Comparison of ENCODE assay signal across 8 cellular contexts in genomic region chr2:118089015-118089800, GRCh38. TPM values are rescaled to one million over a fixed set of nuclear protein-coding genes. Genes with fewer than 3 reads are reported as not detected.
DNase-seq lines count a peak whose midpoint lies in the region; ATAC-seq, FAIRE-seq and TF ChIP-seq lines count a peak whose summit lies in the region.

No MANE protein-coding gene starts in this region.

- intact Hi-C loops in breast epithelium (cut with DNase I; ENCODE audit: low total_unique reads) = no loop called here

- H3K27me3 ChIP-seq in breast epithelium (no peaks in the 10 kb centered on the region), keratinocyte (ENCODE audit: control insufficient read depth, extremely low read depth, insufficient read depth, low read length) (no peaks in the 10 kb centered on the region)

- POLR2A ChIA-PET in AG04449 (lab: Yijun Ruan, JAX) = no interaction called here

- no peaks in the 10 kb centered on the region for H3K36me3 ChIP-seq in breast epithelium
- H3K36me3 ChIP-seq in keratinocyte (ENCODE audit: control insufficient read depth in 2 of 2, extremely low read depth in 1 of 2, insufficient read depth in 2 of 2, low read length in 2 of 2) = no peaks in the 10 kb centered on the region

- DNase-seq in AG04449 (ENCODE audit: low read depth, low spot score) (no peak), RPMI8226 (peak; percentile 46), breast epithelium (ENCODE audit: low spot score in 2 of 2) (no peak), keratinocyte (ENCODE audit: low read depth, low spot score) (no peak), middle frontal gyrus (ENCODE audit: extremely low spot score, low spot score) (no peak)
- DNase-seq in stimulated activated CD4-positive, alpha-beta T cell treated with anti-CD3 and anti-CD28 coated beads, Interleukin-15, amount 100 ng/mL, for 24 hours = peak; percentile 43

- CTCF ChIA-PET in AG04449 (lab: Yijun Ruan, JAX) = interaction anchor here (1.2 to 3.2 kb wide), 6 partner anchors 11 to 274 kb away, joined by 3 to 13 read pairs (median 6); partner anchors contain the start of gene DDX18

- peak overlapping the region; percentile 94 for H3K4me2 ChIP-seq in keratinocyte (ENCODE audit: control insufficient read depth, extremely low read depth, insufficient read depth, low read depth, low read length)

- H2AFZ ChIP-seq in keratinocyte (ENCODE audit: control insufficient read depth, low read length) = peak overlapping the region; percentile 75

- TF ChIP-seq CTCF in AG04449 (IDR thresholded peaks at IDR 0.05; ENCODE audit: insufficient read depth, low read length, missing control alignments) = no peak
- peak in 2 of 3 donors; percentile 35 to 36 for TF ChIP-seq CTCF in breast epithelium (IDR thresholded peaks at IDR 0.05)
- TF ChIP-seq CTCF in keratinocyte (optimal IDR thresholded peaks at IDR 0.05 in 1 of 3, IDR thresholded peaks at IDR 0.05 in 1 of 3, conservative IDR thresholded peaks at IDR 0.05 in 1 of 3; ENCODE audit: extremely low read depth in 1 of 3, insufficient read depth in 2 of 3, low read length in 3 of 3) = peak in 1 of 3 experiments; percentile 23

- H3K9me1 ChIP-seq in keratinocyte (ENCODE audit: control insufficient read depth, extremely low read depth, insufficient read depth, low read length) = no peaks in the 10 kb centered on the region

- TF ChIP-seq POLR2A in GM18505 (IDR thresholded peaks at IDR 0.05; ENCODE audit: borderline replicate concordance, extremely low read depth, insufficient read depth, insufficient read length) = no peak
- TF ChIP-seq POLR2A in breast epithelium (IDR thresholded peaks at IDR 0.05) = no peak

- H3K4me1 ChIP-seq in breast epithelium = no peaks in the 10 kb centered on the region
- H3K4me1 ChIP-seq in keratinocyte (ENCODE audit: control insufficient read depth, extremely low read depth, insufficient read depth, low read length) = peaks cover 12% of the 10 kb centered on the region

- H3K79me2 ChIP-seq in keratinocyte (ENCODE audit: control insufficient read depth, insufficient read depth, low read length) = peaks cover 49% of the 10 kb centered on the region

- dilution Hi-C loops in keratinocyte (cut with MboI; ENCODE audit: extremely low pct_ligation_motif_present, low sequenced_read_pairs) = no loop called here

- H3K9me3 ChIP-seq in breast epithelium (no peaks in the 10 kb centered on the region), keratinocyte (ENCODE audit: control insufficient read depth, low read depth, low read length) (no peaks in the 10 kb centered on the region)

- H3K4me3 ChIP-seq in AG04449 (ENCODE audit: low read depth, low read length) = peak overlapping the region; percentile 92
- H3K4me3 ChIP-seq in breast epithelium = peak overlapping the region; percentile 79 to 88 (median 84)
- H3K4me3 ChIP-seq in keratinocyte (ENCODE audit: control insufficient read depth in 2 of 3, extremely low read depth in 1 of 3, insufficient read depth in 2 of 3, low read depth in 1 of 3, low read length in 3 of 3) = peak overlapping the region; percentile 97 to 98 (median 98)

- H3K27ac ChIP-seq in breast epithelium (peak overlapping the region; percentile 52 to 58), keratinocyte (ENCODE audit: control insufficient read depth, insufficient read depth, low read length) (peak overlapping the region; percentile 95)

- H3K9ac ChIP-seq in keratinocyte (ENCODE audit: control insufficient read depth, extremely low read depth, insufficient read depth, low read length) = peak overlapping the region; percentile 91

- ATAC-seq in GM18505 (IDR thresholded peaks at IDR 0.05; ENCODE audit: unreplicated experiment) (peak; percentile 28), HG03064 (IDR thresholded peaks at IDR 0.05; ENCODE audit: low read depth, unreplicated experiment) (peak; percentile 29)

- no peak for FAIRE-seq in keratinocyte (lab: Jason Lieb, UNC)

- H4K20me1 ChIP-seq in keratinocyte (ENCODE audit: control insufficient read depth, extremely low read depth, insufficient read depth, low read length) = no peaks in the 10 kb centered on the region

RNA-seq across cellular contexts. Expression of gene INSIG2, which starts 0.9 kb away (rescaled TPM):
- total RNA-seq in breast epithelium = 10 to 100 TPM; 13.1 to 30.9 (median 20.3) TPM
- 16.2 to 28.6 TPM (median 19.4 TPM) in 3 replicates for polyA plus RNA-seq in keratinocyte
- 14.5 TPM for polyA plus RNA-seq in keratinocyte (2011; ENCODE audit: low read depth)
- 8.6 and 17.8 TPM in 2 replicates for polyA plus RNA-seq in keratinocyte (2011; cell fraction: cytosol; rRNA removed)
- 17.1 and 22.3 TPM in 2 replicates for polyA plus RNA-seq in keratinocyte (2011; cell fraction: nucleus; rRNA removed)
- 12.7 and 34.4 TPM in 2 replicates for polyA plus RNA-seq in keratinocyte (2012; ENCODE audit: low replicate concordance)
- 5.7 to 28.0 TPM (median 13.3 TPM) in 3 replicates for polyA minus RNA-seq in keratinocyte
- 3.6 TPM for polyA minus RNA-seq in keratinocyte (2011; cell fraction: cytosol; rRNA and poly(A)+ RNA removed)
- polyA minus RNA-seq in keratinocyte (2011; cell fraction: nucleus; rRNA and poly(A)+ RNA removed) = 7.0 and 14.0 TPM in 2 replicates

Comparison
In these comparisons a context has a peak if more than half of its experiments do, and no peak if none do; other contexts are left out.
1. DNase-seq: peak in RPMI8226 (single experiment) and stimulated activated CD4-positive, alpha-beta T cell treated with anti-CD3 and anti-CD28 coated beads, Interleukin-15, amount 100 ng/mL, for 24 hours (single experiment); none in AG04449 (single experiment), breast epithelium (0 of 2), keratinocyte (single experiment) and middle frontal gyrus (single experiment).
2. Peak in every context shown above with its lines, with median percentiles within 50 percentile points of each other: H3K4me3 ChIP-seq.